ENCODE assay signal across 9 cellular contexts in genomic region chr6:33577718-33578117, GRCh38. TPM values are rescaled to one million over a fixed set of nuclear protein-coding genes. Genes with fewer than 3 reads are reported as not detected.
DNase-seq lines count a peak whose midpoint lies in the region; ATAC-seq and TF ChIP-seq lines count a peak whose summit lies in the region.
"Had no signal": no experiment of that assay in that cellular context is flagged by ENCODE, and none has a peak within 500 bp of the region (broad histone marks: within the 10 kb centered on the region; RNA-seq: fewer than 3 reads in every experiment).

No MANE protein-coding gene starts in this region.

- ATAC-seq in heart left ventricle, result no peak
- ATAC-seq in right cardiac atrium, result no peak
- ATAC-seq in activated CD8-positive, alpha-beta T cell treated with anti-CD3 and anti-CD28 coated beads for 36 hours, result no peak
- no peak for ATAC-seq in left lung
- no peak for ATAC-seq in thoracic aorta (ENCODE audit: insufficient number of reproducible peaks, low FRiP score, low read depth)

- DNase-seq in heart left ventricle, result no peak
- DNase-seq in right cardiac atrium, result no peak
- DNase-seq in activated CD8-positive, alpha-beta T cell treated with anti-CD3 and anti-CD28 coated beads for 36 hours, result no peak
- DNase-seq in left lung, result no peak
- no peak for DNase-seq in thoracic aorta (ENCODE audit: low spot score)
- DNase-seq in DMS153 (lab: John Stamatoyannopoulos, UW), result no peak
- no peak for DNase-seq in activated CD4-positive, CD25-positive, alpha-beta regulatory T cell treated with anti-CD3 and anti-CD28 coated beads, Interleukin-2, amount 50 U/mL, for 72 hours
- DNase-seq in NCI-H345 treated with DMSO at 0.1 percent for 48 hours (lab: John Stamatoyannopoulos, UW; ENCODE audit: unreplicated experiment), result no peak
- DNase-seq: NCI-H524 had no signal

- POLR2A ChIA-PET in activated CD8-positive, alpha-beta T cell treated with anti-CD3 and anti-CD28 coated beads for 36 hours (lab: Charles Lee), result interaction anchor here (2.5 kb wide), 1 partner anchor 8 kb away, joined by 22 read pairs; no protein-coding TSS in a partner anchor

- H3K9me3 Mint-ChIP-seq in activated CD8-positive, alpha-beta T cell treated with anti-CD3 and anti-CD28 coated beads for 36 hours, result no peaks in the 10 kb centered on the region

- H3K4me3 Mint-ChIP-seq in activated CD8-positive, alpha-beta T cell treated with anti-CD3 and anti-CD28 coated beads for 36 hours, result peak overlapping the region; percentile 83

- H3K27me3 Mint-ChIP-seq in activated CD8-positive, alpha-beta T cell treated with anti-CD3 and anti-CD28 coated beads for 36 hours, result no peaks in the 10 kb centered on the region

- CTCF ChIA-PET in activated CD8-positive, alpha-beta T cell treated with anti-CD3 and anti-CD28 coated beads for 36 hours (lab: Charles Lee), result no interaction called here

- WGBS in heart left ventricle, 4 donors, result 73 to 87% (median 84%) methylated on average over 6 of the region's 6 CpGs
- WGBS in right cardiac atrium, result 85% methylated on average over 6 of the region's 6 CpGs

- H3K4me1 ChIP-seq in heart left ventricle, result peaks cover 0 to 38% (median 30%) of the 10 kb centered on the region in 12 donors
- peaks cover 5% of the 10 kb centered on the region for H3K4me1 ChIP-seq in right cardiac atrium (ENCODE audit: control insufficient read depth, insufficient read depth, low read length)
- peaks cover 16 to 39% of the 10 kb centered on the region in 2 donors for H3K4me1 ChIP-seq in left lung
- peaks cover 16 to 21% of the 10 kb centered on the region in 2 donors for H3K4me1 ChIP-seq in thoracic aorta (ENCODE audit: control insufficient read depth in 1 of 2, low read depth in 2 of 2)

- peak overlapping the region; percentile 92 for H3K27ac Mint-ChIP-seq in activated CD8-positive, alpha-beta T cell treated with anti-CD3 and anti-CD28 coated beads for 36 hours

- TF ChIP-seq CTCF in heart left ventricle (IDR thresholded peaks at IDR 0.05) (no peak), left lung (IDR thresholded peaks at IDR 0.05) (no peak), thoracic aorta (IDR thresholded peaks at IDR 0.05) (no peak)
- no peak for TF ChIP-seq CTCF in activated CD8-positive, alpha-beta T cell treated with anti-CD3 and anti-CD28 coated beads for 36 hours (IDR thresholded peaks at IDR 0.05)

- H3K9me3 ChIP-seq in heart left ventricle (no peaks in the 10 kb centered on the region), right cardiac atrium (ENCODE audit: control insufficient read depth, low read length) (no peaks in the 10 kb centered on the region), left lung (no peaks in the 10 kb centered on the region), thoracic aorta (no peaks in the 10 kb centered on the region)

- H3K4me3 ChIP-seq in heart left ventricle, result peak overlapping the region in 2 of 12 donors; percentile 74 to 92
- H3K4me3 ChIP-seq in right cardiac atrium (ENCODE audit: low read length), result no peak overlapping the region
- peak overlapping the region in 1 of 2 donors; percentile 98 for H3K4me3 ChIP-seq in left lung
- peak overlapping the region; percentile 98 for H3K4me3 ChIP-seq in thoracic aorta

- peaks cover 34% of the 10 kb centered on the region for H3K36me3 Mint-ChIP-seq in activated CD8-positive, alpha-beta T cell treated with anti-CD3 and anti-CD28 coated beads for 36 hours (ENCODE audit: low read depth)

- H3K27ac ChIP-seq in heart left ventricle (peak overlapping the region in 11 of 12 donors; percentile 18 to 91 (median 83)), right cardiac atrium (ENCODE audit: low read length) (no peak overlapping the region), left lung (peak overlapping the region; percentile 42 to 89), thoracic aorta (peak overlapping the region in 1 of 2 donors; percentile 13)

- TF ChIP-seq POLR2A in heart left ventricle (IDR thresholded peaks at IDR 0.05), result no peak

- H3K27me3 ChIP-seq in heart left ventricle, result no peaks in the 10 kb centered on the region
- no peaks in the 10 kb centered on the region for H3K27me3 ChIP-seq in right cardiac atrium (ENCODE audit: control insufficient read depth, insufficient read depth)
- H3K27me3 ChIP-seq in left lung, result no peaks in the 10 kb centered on the region
- no peaks in the 10 kb centered on the region for H3K27me3 ChIP-seq in thoracic aorta (replicated peaks; ENCODE audit: insufficient read depth)

- intact Hi-C loops in heart left ventricle (cut with DNase I), result loop anchor here in 4 of 10 donors (10.0 kb wide), 2 partner anchors 153 to 163 kb away; partner anchors contain the start of genes CUTA (in 2 of the 4), PHF1 (in 2 of the 4) and SYNGAP1 (in 2 of the 4)
- intact Hi-C loops in right cardiac atrium (cut with DNase I), result loop anchor here in 1 of 4 donors (10.0 kb wide), 1 partner anchor 153 kb away; the partner anchor contains the start of gene SYNGAP1
- intact Hi-C loops in activated CD8-positive, alpha-beta T cell treated with anti-CD3 and anti-CD28 coated beads for 36 hours (cut with micrococcal nuclease), result loop anchor here (10.0 kb wide), 2 partner anchors 123 to 153 kb away; partner anchors contain the start of genes SYNGAP1 and ZBTB9
- intact Hi-C loops in left lung (cut with DNase I), result no loop called here

- peaks cover 0 to 46% (median 34%) of the 10 kb centered on the region in 9 donors for H3K36me3 ChIP-seq in heart left ventricle
- peaks cover 0 to 44% of the 10 kb centered on the region in 2 donors for H3K36me3 ChIP-seq in left lung
- H3K36me3 ChIP-seq in thoracic aorta, result peaks cover 16% of the 10 kb centered on the region

- H3K4me1 Mint-ChIP-seq in activated CD8-positive, alpha-beta T cell treated with anti-CD3 and anti-CD28 coated beads for 36 hours (ENCODE audit: low read depth), result peaks cover 21% of the 10 kb centered on the region

RNA-seq across cellular contexts. Expression of gene BAK1, which starts 2.4 kb away (rescaled TPM):
- 10 to 100 TPM; 13.9 to 33.4 (median 18.9) TPM for total RNA-seq in heart left ventricle
- 10 to 100 TPM; 18.1 to 55.3 TPM for polyA plus RNA-seq in heart left ventricle
- 10 to 100 TPM; 14.6 to 17.8 (median 16.7) TPM for total RNA-seq in right cardiac atrium
- 17.1 TPM for polyA plus RNA-seq in right cardiac atrium
- total RNA-seq in activated CD8-positive, alpha-beta T cell treated with anti-CD3 and anti-CD28 coated beads for 36 hours, result 10 to 100 TPM; 33.8 to 34.3 TPM
- total RNA-seq in left lung, result 10 to 100 TPM; 26.5 to 27.0 TPM
- 10 to 100 TPM; 13.8 to 14.0 TPM for total RNA-seq in thoracic aorta

RNA-seq across cellular contexts. Expression of gene ITPR3, which starts 43.4 kb away (rescaled TPM):
- total RNA-seq in heart left ventricle, result 10 to 100 TPM in 2 of 9 donors, 1 to 10 TPM in 7; 4.8 to 33.5 (median 7.8) TPM
- polyA plus RNA-seq in heart left ventricle, result 1 to 10 TPM; 6.1 to 8.9 TPM
- 1 to 10 TPM; 4.7 to 9.1 (median 6.5) TPM for total RNA-seq in right cardiac atrium
- 5.7 TPM for polyA plus RNA-seq in right cardiac atrium
- 10 to 100 TPM; 36.6 to 38.0 TPM for total RNA-seq in activated CD8-positive, alpha-beta T cell treated with anti-CD3 and anti-CD28 coated beads for 36 hours
- 100 to 1,000 TPM; 107 to 147 TPM for total RNA-seq in left lung
- 10 to 100 TPM; 15.2 to 21.2 TPM for total RNA-seq in thoracic aorta
